In the genomic region with DNA sequence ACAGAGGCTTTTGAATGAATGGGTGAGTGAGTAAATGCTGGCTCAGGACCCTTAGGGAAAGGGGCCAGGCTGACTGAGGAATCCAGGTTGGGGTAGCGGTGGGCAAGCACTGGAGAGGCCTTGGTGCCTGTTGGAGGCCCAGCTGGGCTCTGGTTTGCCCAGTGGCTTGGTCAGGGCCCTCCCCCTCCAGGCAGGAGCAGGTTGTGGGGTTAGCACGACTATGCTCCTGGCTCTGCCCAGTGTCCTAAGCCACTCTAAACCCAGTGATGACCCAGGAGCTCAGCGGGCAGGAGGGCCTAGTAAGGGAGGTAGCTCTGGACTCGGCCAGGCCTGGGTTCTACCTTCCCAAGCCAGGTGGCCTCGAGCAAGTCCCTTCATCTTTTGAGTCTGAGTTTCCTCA, we compare ENCODE assay signal across 26 cellular contexts. TPM values are rescaled to one million over a fixed set of nuclear protein-coding genes. Genes with fewer than 3 reads are reported as not detected.
DNase-seq lines count a peak whose midpoint lies in the region; ATAC-seq, FAIRE-seq and TF ChIP-seq lines count a peak whose summit lies in the region.
"Had no signal": no experiment of that assay in that cellular context is flagged by ENCODE, and none has a peak within 500 bp of the region (broad histone marks: within the 10 kb centered on the region; RNA-seq: fewer than 3 reads in every experiment).

No MANE protein-coding gene starts in this region.

- H2AFZ ChIP-seq in HepG2 (ENCODE audit: low read length), result no peak overlapping the region

- no peaks in the 10 kb centered on the region for H4K20me1 ChIP-seq in HepG2 (ENCODE audit: insufficient read depth, low read length)
- H4K20me1 ChIP-seq: BLaER1 treated with 17β-estradiol and CSF1 and Interleukin-3, amounts not matched to agents 10 nM and 100 nM had no signal

- H3K36me3 ChIP-seq in HepG2 (replicated peaks in 1 of 2; ENCODE audit: control insufficient read depth in 1 of 2, insufficient read depth in 2 of 2, low read length in 2 of 2), result no peaks in the 10 kb centered on the region
- no peaks in the 10 kb centered on the region for H3K36me3 ChIP-seq in colonic mucosa
- no peaks in the 10 kb centered on the region for H3K36me3 ChIP-seq in CD8-positive, alpha-beta T cell (ENCODE audit: insufficient read depth, low read length)
- H3K36me3 ChIP-seq: BE2C; BLaER1 treated with 17β-estradiol and CSF1 and Interleukin-3, amounts not matched to agents 10 nM and 100 nM had no signal

- TF ChIP-seq RAD21 in HepG2 (CRISPR knock-in tag; IDR thresholded peaks at IDR 0.05), result no peak

- POLR2A ChIA-PET in HepG2 (lab: Yijun Ruan, JAX), result no interaction called here
- POLR2A ChIA-PET in CD8-positive, alpha-beta T cell (lab: Charles Lee), result no interaction called here

- no peaks in the 10 kb centered on the region for H3K27me3 Mint-ChIP-seq in activated T-helper 17 cell treated with anti-CD3 and anti-CD28 coated beads, Interleukin-2, amount 50 U/mL, for 72 hours
- peaks cover 2% of the 10 kb centered on the region for H3K27me3 Mint-ChIP-seq in CD8-positive, alpha-beta T cell (ENCODE audit: low read depth)
- H3K27me3 Mint-ChIP-seq: CD4-positive, alpha-beta T cell had no signal

- peaks cover 52% of the 10 kb centered on the region for H3K4me1 ChIP-seq in HepG2 (ENCODE audit: insufficient read depth, low read length)
- no peaks in the 10 kb centered on the region for H3K4me1 ChIP-seq in colonic mucosa
- H3K4me1 ChIP-seq in CD8-positive, alpha-beta T cell (ENCODE audit: insufficient read depth, low read length), result no peaks in the 10 kb centered on the region
- H3K4me1 ChIP-seq: A549, BE2C had no signal

- FAIRE-seq in HTR-8/SVneo (lab: Jason Lieb, UNC) (peak; percentile 46), HepG2 (lab: Jason Lieb, UNC) (no peak)
- FAIRE-seq: A549, GM12891, GM18507 had no signal

- DNase-seq in HTR-8/SVneo (ENCODE audit: insufficient read length, low spot score), result no peak
- no peak for DNase-seq in HepG2 (ENCODE audit: low spot score)
- no peak for DNase-seq in colonic mucosa
- no peak for DNase-seq in CD8-positive, alpha-beta T cell
- DNase-seq: 8988T; ACHN; AML-193; BE2C; Calu3; CD4-positive, alpha-beta T cell; COR-L47; DMS53; DMS79 treated with DMSO at 0.1 percent for 48 hours; GF-D8; GOT3; H7; HCEC 1CT had no signal

- peak overlapping the region; percentile 28; the same call in 1 of the 2 replicates for H3K4me2 ChIP-seq in HepG2 (ENCODE audit: low read depth, low read length)
- H3K4me2 ChIP-seq: A549; BLaER1 treated with 17β-estradiol and CSF1 and Interleukin-3, amounts not matched to agents 10 nM and 100 nM had no signal

- H3K4me3 ChIP-seq in HepG2 (replicated peaks in 1 of 3; ENCODE audit: insufficient read depth in 1 of 3, low read depth in 2 of 3, low read length in 3 of 3) (no peak overlapping the region), colonic mucosa (no peak overlapping the region)
- H3K4me3 ChIP-seq in CD8-positive, alpha-beta T cell (ENCODE audit: low read depth, low read length), result no peak overlapping the region
- H3K4me3 ChIP-seq: A549; BLaER1 treated with 17β-estradiol and CSF1 and Interleukin-3, amounts not matched to agents 10 nM and 100 nM had no signal

- H3K79me2 ChIP-seq in HepG2 (ENCODE audit: insufficient read depth, low read length), result no peaks in the 10 kb centered on the region

- H3K27ac Mint-ChIP-seq in activated T-helper 17 cell treated with anti-CD3 and anti-CD28 coated beads, Interleukin-2, amount 50 U/mL, for 72 hours, result peak overlapping the region; percentile 45
- no peak overlapping the region for H3K27ac Mint-ChIP-seq in CD8-positive, alpha-beta T cell
- H3K27ac Mint-ChIP-seq: CD14-positive monocyte; CD4-positive, alpha-beta T cell had no signal

- 68% methylated on average over 3 of the region's 5 CpGs for WGBS in HepG2 (ENCODE audit: low lambda C conversion rate)

- peaks cover 7% of the 10 kb centered on the region for H3K9me3 ChIP-seq in HepG2 (ENCODE audit: low read length)
- no peaks in the 10 kb centered on the region for H3K9me3 ChIP-seq in colonic mucosa
- no peaks in the 10 kb centered on the region for H3K9me3 ChIP-seq in CD8-positive, alpha-beta T cell (ENCODE audit: low read length)
- H3K9me3 ChIP-seq: BE2C had no signal

- in situ Hi-C loops in HepG2 (cut with HindIII; ENCODE audit: extremely low pct_ligation_motif_present, low pct_unique_long_range_greater_than_20kb), result loop anchor here (25.0 kb wide), 1 partner anchor 104 kb away; no protein-coding TSS in a partner anchor

- H3K4me3 Mint-ChIP-seq in activated T-helper 17 cell treated with anti-CD3 and anti-CD28 coated beads, Interleukin-2, amount 50 U/mL, for 72 hours, result no peak overlapping the region
- H3K4me3 Mint-ChIP-seq in CD8-positive, alpha-beta T cell, result no peak overlapping the region
- H3K4me3 Mint-ChIP-seq: CD14-positive monocyte; CD4-positive, alpha-beta T cell had no signal

- H3K4me1 Mint-ChIP-seq in activated T-helper 17 cell treated with anti-CD3 and anti-CD28 coated beads, Interleukin-2, amount 50 U/mL, for 72 hours, result peaks cover 4% of the 10 kb centered on the region
- H3K4me1 Mint-ChIP-seq in CD8-positive, alpha-beta T cell (ENCODE audit: low read depth), result no peaks in the 10 kb centered on the region

- no peak overlapping the region for H3K9ac ChIP-seq in HepG2 (ENCODE audit: insufficient read depth, low read depth, low read length)
- H3K9ac ChIP-seq in colonic mucosa (ENCODE audit: low read depth in 2 of 2, low read length in 2 of 2), result no peak overlapping the region
- H3K9ac ChIP-seq: BLaER1 treated with 17β-estradiol and CSF1 and Interleukin-3, amounts not matched to agents 10 nM and 100 nM had no signal

- ATAC-seq in activated T-helper 17 cell treated with anti-CD3 and anti-CD28 coated beads, Interleukin-2, amount 50 U/mL, for 72 hours (replicated peaks), result no peak
- ATAC-seq in HepG2, result peak; percentile 7; the same call in 2 of the 3 replicates
- ATAC-seq in GM21360 (IDR thresholded peaks at IDR 0.05; ENCODE audit: unreplicated experiment), result no peak
- ATAC-seq in CD8-positive, alpha-beta T cell, result no peak
- ATAC-seq: A549 had no signal

- intact Hi-C loops in HepG2 (cut with micrococcal nuclease; ENCODE audit: unreplicated experiment) (no loop called here), colonic mucosa (cut with DNase I) (no loop called here)
- intact Hi-C loops in CD8-positive, alpha-beta T cell (cut with DNase I, micrococcal nuclease), result no loop called here

- no peaks in the 10 kb centered on the region for H3K9me3 Mint-ChIP-seq in activated T-helper 17 cell treated with anti-CD3 and anti-CD28 coated beads, Interleukin-2, amount 50 U/mL, for 72 hours
- peaks cover 3% of the 10 kb centered on the region for H3K9me3 Mint-ChIP-seq in CD8-positive, alpha-beta T cell

- H3K27me3 ChIP-seq in HepG2 (ENCODE audit: control insufficient read depth in 1 of 2, insufficient read depth in 2 of 2, low read length in 2 of 2) (no peaks in the 10 kb centered on the region), colonic mucosa (no peaks in the 10 kb centered on the region)
- no peaks in the 10 kb centered on the region for H3K27me3 ChIP-seq in CD8-positive, alpha-beta T cell (ENCODE audit: insufficient read depth, low read length)
- H3K27me3 ChIP-seq: BE2C; BLaER1 treated with 17β-estradiol and CSF1 and Interleukin-3, amounts not matched to agents 10 nM and 100 nM had no signal

- H3K27ac ChIP-seq in HepG2 (ENCODE audit: extremely low read length, insufficient read depth, low read length) (no peak overlapping the region), colonic mucosa (no peak overlapping the region)
- H3K27ac ChIP-seq in CD8-positive, alpha-beta T cell (ENCODE audit: low read depth, low read length), result no peak overlapping the region
- H3K27ac ChIP-seq: A549; BLaER1 treated with 17β-estradiol and CSF1 and Interleukin-3, amounts not matched to agents 10 nM and 100 nM had no signal

- H3K36me3 Mint-ChIP-seq in activated T-helper 17 cell treated with anti-CD3 and anti-CD28 coated beads, Interleukin-2, amount 50 U/mL, for 72 hours (ENCODE audit: low read depth), result no peaks in the 10 kb centered on the region
- H3K36me3 Mint-ChIP-seq in CD8-positive, alpha-beta T cell, result no peaks in the 10 kb centered on the region
- H3K36me3 Mint-ChIP-seq: CD14-positive monocyte had no signal

- no peak for TF ChIP-seq POLR2A in HepG2 (IDR thresholded peaks at IDR 0.05; ENCODE audit: insufficient read depth in 1 of 2, low read depth in 2 of 2, low read length in 2 of 2)

- TF ChIP-seq CTCF in HepG2 (CRISPR knock-in tag; IDR thresholded peaks at IDR 0.05) (no peak), colonic mucosa (IDR thresholded peaks at IDR 0.05) (no peak)
- no peak for TF ChIP-seq CTCF in CD8-positive, alpha-beta T cell (IDR thresholded peaks at IDR 0.05)

- CTCF ChIA-PET in HepG2 (lab: Yijun Ruan, JAX; ENCODE audit: low intra/inter-chr PET ratio, low total read pairs), result no interaction called here
- CTCF ChIA-PET in CD8-positive, alpha-beta T cell (lab: Charles Lee), result no interaction called here

- TF ChIP-seq EP300 in HepG2 (IDR thresholded peaks at IDR 0.05; ENCODE audit: low read depth in 2 of 2, low read length in 2 of 2) (no peak), HepG2 (CRISPR knock-in tag; IDR thresholded peaks at IDR 0.05; ENCODE audit: borderline replicate concordance) (no peak)

- BruUV-seq in HepG2 (replicated peaks; lab: Mats Ljungman, UMichigan), result no TSS peak

RNA-seq across cellular contexts. Expression of gene MYO15A, which starts 7.5 kb away (rescaled TPM):
- total RNA-seq in activated T-helper 17 cell treated with anti-CD3 and anti-CD28 coated beads, Interleukin-2, amount 50 U/mL, for 72 hours, result 1 to 10 TPM; 1.0 to 6.0 TPM
- 0.07 and 0.18 TPM in 2 replicates for total RNA-seq in HepG2 (2016; rRNA removed; fragmentation: Illumina TruSeq; extraction: Trizol)
- total RNA-seq in HepG2 (2016; cell fraction: cytosol; rRNA removed; fragmentation: Illumina TruSeq; extraction: Trizol; ENCODE audit: low read depth), result not detected in 2 replicates
- total RNA-seq in HepG2 (2016; cell fraction: insoluble cytoplasmic fraction; rRNA removed; fragmentation: Illumina TruSeq; extraction: Trizol), result 0.11 TPM in 1 of 2 replicates, not detected in the other
- not detected in 2 replicates for total RNA-seq in HepG2 (2016; cell fraction: membrane; rRNA removed; fragmentation: Illumina TruSeq; extraction: Trizol)
- not detected in 2 replicates for total RNA-seq in HepG2 (2016; cell fraction: nucleus; rRNA removed; fragmentation: Illumina TruSeq; extraction: Trizol)
- 0.20 and 0.35 TPM in 2 replicates for polyA plus RNA-seq in HepG2 (2011; rRNA removed)
- polyA plus RNA-seq in HepG2 (2011; cell fraction: cytosol; rRNA removed), result 0.01 and 0.04 TPM in 2 replicates
- polyA plus RNA-seq in HepG2 (2011; cell fraction: nucleus; rRNA removed), result 2.3 and 2.8 TPM in 2 replicates
- polyA plus RNA-seq in HepG2 (2012), result 0.23 and 0.32 TPM in 2 replicates
- polyA plus RNA-seq in HepG2 (2016; cell fraction: cytosol; fragmentation: Illumina TruSeq; extraction: Trizol; ENCODE audit: low read depth), result not detected in 2 replicates
- not detected in 2 replicates for polyA plus RNA-seq in HepG2 (2016; cell fraction: insoluble cytoplasmic fraction; fragmentation: Illumina TruSeq; extraction: Trizol; ENCODE audit: low read depth)
- not detected in 2 replicates for polyA plus RNA-seq in HepG2 (2016; cell fraction: membrane; fragmentation: Illumina TruSeq; extraction: Trizol; ENCODE audit: low read depth)
- 0.56 and 0.60 TPM in 2 replicates for polyA plus RNA-seq in HepG2 (2016; cell fraction: nucleus; fragmentation: Illumina TruSeq; extraction: Trizol; ENCODE audit: insufficient read depth, low read depth)
- polyA minus RNA-seq in HepG2 (2011; rRNA and poly(A)+ RNA removed; ENCODE audit: low replicate concordance), result 0.02 and 0.28 TPM in 2 replicates
- not detected in 2 replicates for polyA minus RNA-seq in HepG2 (2011; cell fraction: cytosol; rRNA and poly(A)+ RNA removed)
- polyA minus RNA-seq in HepG2 (2011; cell fraction: nucleus; rRNA and poly(A)+ RNA removed), result 0.52 and 0.75 TPM in 2 replicates
- 1 to 10 TPM; 1.1 to 1.4 TPM for total RNA-seq in colonic mucosa
- 1 to 10 TPM in 1 of 2 experiments, under 1 TPM in 1; 0.78 to 1.8 TPM for total RNA-seq in CD8-positive, alpha-beta T cell
- total RNA-seq: Daoy, G401 had no signal

RNA-seq across cellular contexts. Expression of gene DRG2, which starts 28.3 kb away (rescaled TPM):
- total RNA-seq in activated T-helper 17 cell treated with anti-CD3 and anti-CD28 coated beads, Interleukin-2, amount 50 U/mL, for 72 hours, result 10 to 100 TPM; 33.8 to 64.7 TPM
- total RNA-seq in HepG2 (2016; rRNA removed; fragmentation: Illumina TruSeq; extraction: Trizol) (23.0 and 26.6 TPM in 2 replicates), colonic mucosa (10 to 100 TPM; 25.6 to 36.9 TPM)
- total RNA-seq in HepG2 (2016; cell fraction: cytosol; rRNA removed; fragmentation: Illumina TruSeq; extraction: Trizol; ENCODE audit: low read depth), result 34.5 and 35.0 TPM in 2 replicates
- total RNA-seq in HepG2 (2016; cell fraction: insoluble cytoplasmic fraction; rRNA removed; fragmentation: Illumina TruSeq; extraction: Trizol), result 19.6 and 31.0 TPM in 2 replicates
- 18.9 and 21.9 TPM in 2 replicates for total RNA-seq in HepG2 (2016; cell fraction: membrane; rRNA removed; fragmentation: Illumina TruSeq; extraction: Trizol)
- 27.8 and 29.3 TPM in 2 replicates for total RNA-seq in HepG2 (2016; cell fraction: nucleus; rRNA removed; fragmentation: Illumina TruSeq; extraction: Trizol)
- 20.1 and 24.9 TPM in 2 replicates for polyA plus RNA-seq in HepG2 (2011; rRNA removed)
- polyA plus RNA-seq in HepG2 (2011; cell fraction: cytosol; rRNA removed), result 16.7 and 20.6 TPM in 2 replicates
- polyA plus RNA-seq in HepG2 (2011; cell fraction: nucleus; rRNA removed), result 78.3 and 80.8 TPM in 2 replicates
- 18.5 and 21.7 TPM in 2 replicates for polyA plus RNA-seq in HepG2 (2012)
- polyA plus RNA-seq in HepG2 (2016; cell fraction: cytosol; fragmentation: Illumina TruSeq; extraction: Trizol; ENCODE audit: low read depth), result 7.5 and 8.3 TPM in 2 replicates
- polyA plus RNA-seq in HepG2 (2016; cell fraction: insoluble cytoplasmic fraction; fragmentation: Illumina TruSeq; extraction: Trizol; ENCODE audit: low read depth), result 19.2 and 22.3 TPM in 2 replicates
- 10.0 and 11.1 TPM in 2 replicates for polyA plus RNA-seq in HepG2 (2016; cell fraction: membrane; fragmentation: Illumina TruSeq; extraction: Trizol; ENCODE audit: low read depth)
- polyA plus RNA-seq in HepG2 (2016; cell fraction: nucleus; fragmentation: Illumina TruSeq; extraction: Trizol; ENCODE audit: insufficient read depth, low read depth), result 47.8 and 50.0 TPM in 2 replicates
- polyA minus RNA-seq in HepG2 (2011; rRNA and poly(A)+ RNA removed; ENCODE audit: low replicate concordance), result 43.9 and 69.9 TPM in 2 replicates
- 10.0 and 13.9 TPM in 2 replicates for polyA minus RNA-seq in HepG2 (2011; cell fraction: cytosol; rRNA and poly(A)+ RNA removed)
- polyA minus RNA-seq in HepG2 (2011; cell fraction: nucleus; rRNA and poly(A)+ RNA removed), result 46.6 and 47.5 TPM in 2 replicates
- total RNA-seq in CD8-positive, alpha-beta T cell, result 10 to 100 TPM; 45.4 to 46.3 TPM
